Comparison of ENCODE assay signal across 7 cellular contexts in the genomic region with DNA sequence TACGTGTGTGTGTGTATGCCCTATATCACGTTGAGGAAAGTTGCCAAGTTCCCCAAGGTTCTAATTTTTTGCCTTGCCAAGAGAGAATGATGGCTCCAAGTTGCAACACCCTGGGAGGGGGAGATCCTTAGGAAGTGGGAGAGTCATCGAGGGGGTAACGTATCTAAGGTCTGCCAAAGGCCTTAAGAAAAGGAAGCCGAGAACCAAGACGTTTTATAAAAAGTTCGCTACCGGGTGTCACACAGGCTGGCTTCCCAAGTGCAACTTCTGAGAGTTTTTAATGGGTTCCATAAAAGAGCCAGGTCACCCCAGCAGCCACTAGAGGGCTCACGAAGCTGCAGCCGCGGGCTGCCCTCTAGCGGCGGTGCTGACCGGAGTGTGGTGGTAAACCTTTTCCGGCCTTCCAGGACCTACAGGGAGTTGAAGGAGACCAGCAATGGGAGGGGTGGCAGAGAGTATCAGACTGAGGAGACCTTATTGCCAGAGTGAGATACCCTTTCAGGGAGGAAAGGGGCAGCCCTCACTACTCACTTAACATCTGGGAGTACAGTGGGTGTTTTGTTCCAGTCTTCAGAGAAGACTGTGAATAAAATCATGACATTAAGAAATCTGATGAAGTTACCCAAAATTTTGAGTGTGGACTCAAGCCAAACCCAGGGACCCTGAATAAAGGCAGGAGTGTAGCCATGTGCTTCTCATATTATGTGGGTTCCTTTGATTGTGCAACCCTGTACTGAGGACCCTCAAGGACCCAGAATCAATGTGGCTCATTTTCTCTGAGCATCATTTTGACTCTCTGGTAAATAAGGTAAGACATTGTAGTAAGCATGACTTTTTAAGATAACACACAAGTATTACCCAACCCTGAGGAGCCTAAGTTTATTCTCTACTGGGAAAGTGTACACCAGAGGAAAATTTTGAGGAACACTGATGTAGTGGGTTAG. TPM values are rescaled to one million over a fixed set of nuclear protein-coding genes. Genes with fewer than 3 reads are reported as not detected.
A peak's percentile ranks its signal among the peaks of the same experiment; 100 is the strongest.
DNase-seq lines count a peak whose midpoint lies in the region; ATAC-seq and TF ChIP-seq lines count a peak whose summit lies in the region.

No MANE protein-coding gene starts in this region.

- peak; percentile 78 for TF ChIP-seq POLR2A in GM18505 (IDR thresholded peaks at IDR 0.05; ENCODE audit: borderline replicate concordance, extremely low read depth, insufficient read depth, insufficient read length)

- ATAC-seq in GM18505 (IDR thresholded peaks at IDR 0.05; ENCODE audit: unreplicated experiment) (peak; percentile 65), HG02943 (IDR thresholded peaks at IDR 0.05; ENCODE audit: low read depth, unreplicated experiment) (peak; percentile 66), T-helper 17 cell (peak; percentile 80), sciatic nerve (peak; percentile 87)

- peaks cover 31% of the 10 kb centered on the region for H3K4me1 Mint-ChIP-seq in T-helper 17 cell

- peaks cover 9% of the 10 kb centered on the region for H3K27me3 Mint-ChIP-seq in T-helper 17 cell

- H3K4me3 Mint-ChIP-seq in T-helper 17 cell: peak overlapping the region; percentile 90

- H3K27ac Mint-ChIP-seq in T-helper 17 cell: peak overlapping the region; percentile 94

- H3K9me3 ChIP-seq in T-helper 17 cell (ENCODE audit: control insufficient read depth, low read length, poor library complexity, severe bottlenecking): no peaks in the 10 kb centered on the region

- peak; percentile 35 to 56 for DNase-seq in NCI-H187 (lab: John Stamatoyannopoulos, UW)
- peak; percentile 74 to 84 (median 77) for DNase-seq in T-helper 17 cell
- DNase-seq in anterior cingulate cortex (lab: John Stamatoyannopoulos, UW): peak in 56 of 58 donors; percentile 1 to 85 (median 68)
- peak; percentile 84 to 86 for DNase-seq in hippocampal formation (lab: John Stamatoyannopoulos, UW)
- peak; percentile 92 for DNase-seq in sciatic nerve (ENCODE audit: low spot score)

- intact Hi-C loops in sciatic nerve (cut with DNase I): no loop called here

- H3K36me3 Mint-ChIP-seq in T-helper 17 cell (ENCODE audit: low read depth): no peaks in the 10 kb centered on the region

RNA-seq across cellular contexts. Expression of a gene that starts 2.5 kb away (rescaled TPM):
- total RNA-seq in T-helper 17 cell (10 to 100 TPM; 24.5 to 26.8 TPM), sciatic nerve (19.6 TPM)

Comparison
In these comparisons a context has a peak if more than half of its experiments do, and no peak if none do; other contexts are left out.
1. Peak in every context shown above with its lines: DNase-seq and ATAC-seq.